In the genomic region with DNA sequence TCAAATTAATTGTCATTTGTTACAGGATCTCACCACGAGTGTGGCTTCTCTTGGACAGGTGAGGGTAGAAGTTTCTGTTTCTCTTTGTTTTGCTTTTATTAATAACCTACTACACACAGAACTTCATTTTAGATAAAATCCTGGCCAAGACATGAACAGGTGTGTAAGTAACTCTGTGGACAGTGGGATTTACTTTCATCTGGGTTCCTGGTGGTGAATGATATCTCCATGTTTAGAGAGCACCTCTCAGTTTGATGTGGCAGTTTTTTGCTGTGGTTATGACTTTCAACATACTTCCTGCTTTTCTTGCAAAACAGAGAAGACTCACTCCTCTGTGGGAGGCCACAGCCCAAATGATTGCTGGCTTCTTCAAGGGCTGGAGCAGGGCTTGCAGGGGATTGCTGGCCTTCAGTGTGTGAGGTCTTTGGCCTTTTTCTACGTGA, we compare ENCODE assay signal across 9 cellular contexts.
DNase-seq lines count a peak whose midpoint lies in the region; ATAC-seq, FAIRE-seq and TF ChIP-seq lines count a peak whose summit lies in the region.
"Had no signal": no experiment of that assay in that cellular context is flagged by ENCODE, and none has a peak within 500 bp of the region (broad histone marks: within the 10 kb centered on the region; RNA-seq: fewer than 3 reads in every experiment).

No MANE protein-coding gene starts in this region.

- DNase-seq in GM10248 (ENCODE audit: extremely low spot score): peak; percentile 60
- DNase-seq in HFFc6: no peak
- peak; percentile 87 for DNase-seq in OCI-M1 (lab: John Stamatoyannopoulos, UW)
- DNase-seq in body of pancreas: peak in 3 of 4 donors; percentile 22 to 64 (median 24)
- DNase-seq in pancreas: peak in 1 of 6 donors; percentile 28
- no peak for DNase-seq in thyroid gland
- DNase-seq in amniotic stem cell (lab: John Stamatoyannopoulos, UW): no peak

- CTCF ChIA-PET in GM10248 (lab: Yijun Ruan, JAX): interaction anchor here (1.5 to 3.4 kb wide), 3 partner anchors 20 to 272 kb away, joined by 4 to 17 read pairs (median 5); a partner anchor contains a TSS

- ATAC-seq in body of pancreas (peak; percentile 21), pancreas (peak in 3 of 4 donors; percentile 57 to 66 (median 62)), HG03520 (IDR thresholded peaks at IDR 0.05; ENCODE audit: unreplicated experiment) (no peak)

- no peak for TF ChIP-seq CTCF in GM10248 (IDR thresholded peaks at IDR 0.05; ENCODE audit: control extremely low read depth, extremely low read depth, low read depth, missing control alignments)
- TF ChIP-seq CTCF in HFFc6 (IDR thresholded peaks at IDR 0.05): no peak
- TF ChIP-seq CTCF in body of pancreas (IDR thresholded peaks at IDR 0.05): no peak
- TF ChIP-seq CTCF in pancreas (IDR thresholded peaks at IDR 0.05): no peak
- TF ChIP-seq CTCF in thyroid gland (IDR thresholded peaks at IDR 0.05): no peak

- H3K27ac Mint-ChIP-seq in HFFc6: peak overlapping the region; percentile 72

- H3K27me3 ChIP-seq in body of pancreas (no peaks in the 10 kb centered on the region), pancreas (no peaks in the 10 kb centered on the region), thyroid gland (no peaks in the 10 kb centered on the region)

- POLR2A ChIA-PET in GM10248 (lab: Yijun Ruan, JAX): interaction anchor here (1.0 to 1.6 kb wide), 2 partner anchors 141 to 272 kb away, joined by 3 read pairs; no protein-coding TSS in a partner anchor

- WGBS in body of pancreas, 2 donors: 44 to 47% methylated on average over 2 of the region's 2 CpGs
- WGBS in pancreas, 2 donors: 47 to 54% methylated on average over 2 of the region's 2 CpGs
- 79 to 84% methylated on average over 2 of the region's 2 CpGs for WGBS in thyroid gland, 2 donors

- H3K4me1 Mint-ChIP-seq in HFFc6 (ENCODE audit: low read depth): peaks cover 23% of the 10 kb centered on the region

- FAIRE-seq in pancreas (lab: Jason Lieb, UNC): no peak
- FAIRE-seq: islet of Langerhans had no signal

- H3K4me1 ChIP-seq in body of pancreas (no peaks in the 10 kb centered on the region), pancreas (no peaks in the 10 kb centered on the region), thyroid gland (no peaks in the 10 kb centered on the region)

- no peaks in the 10 kb centered on the region for H3K36me3 ChIP-seq in body of pancreas (replicated peaks in 1 of 2; ENCODE audit: insufficient read depth in 1 of 2, low read depth in 2 of 2)
- no peaks in the 10 kb centered on the region for H3K36me3 ChIP-seq in pancreas
- H3K36me3 ChIP-seq in thyroid gland: no peaks in the 10 kb centered on the region

- H3K27me3 Mint-ChIP-seq in HFFc6 (ENCODE audit: insufficient read depth): peaks cover 9% of the 10 kb centered on the region

- no peak for TF ChIP-seq POLR2A in body of pancreas (IDR thresholded peaks at IDR 0.05)
- TF ChIP-seq POLR2A in thyroid gland (IDR thresholded peaks at IDR 0.05): no peak

- H3K27ac ChIP-seq in body of pancreas (peak overlapping the region in 2 of 4 donors; percentile 24 to 60), pancreas (peak overlapping the region in 2 of 4 donors; percentile 57 to 64), thyroid gland (peak overlapping the region in 1 of 3 donors; percentile 34)

- H3K4me3 Mint-ChIP-seq in HFFc6: no peak overlapping the region

- H3K9me3 ChIP-seq in body of pancreas: no peaks in the 10 kb centered on the region
- no peaks in the 10 kb centered on the region for H3K9me3 ChIP-seq in pancreas
- H3K9me3 ChIP-seq in thyroid gland: no peaks in the 10 kb centered on the region

- intact Hi-C loops in body of pancreas (cut with DNase I): no loop called here
- intact Hi-C loops in pancreas (cut with DNase I): no loop called here
- intact Hi-C loops in thyroid gland (cut with DNase I): no loop called here

- peaks cover 13% of the 10 kb centered on the region; the same call in 1 of the 2 replicates for H3K36me3 Mint-ChIP-seq in HFFc6 (ENCODE audit: low read depth)

- H3K9me3 Mint-ChIP-seq in HFFc6: no peaks in the 10 kb centered on the region; the same call in 1 of the 2 replicates

- no peak overlapping the region for H3K4me3 ChIP-seq in body of pancreas
- H3K4me3 ChIP-seq in pancreas: no peak overlapping the region
- H3K4me3 ChIP-seq in thyroid gland (replicated peaks in 1 of 3): no peak overlapping the region

Comparison
In these comparisons a context has a peak if more than half of its experiments do, and no peak if none do; other contexts are left out.
1. DNase-seq: peak in GM10248 (single experiment), OCI-M1 (single experiment) and body of pancreas (3 of 4); none in HFFc6 (single experiment), thyroid gland (0 of 2) and amniotic stem cell (single experiment).